Comparison of ENCODE assay signal across 8 cellular contexts in genomic region chr2:30072250-30072842, GRCh38.
DNase-seq lines count a peak whose midpoint lies in the region; ATAC-seq and TF ChIP-seq lines count a peak whose summit lies in the region.

No MANE protein-coding gene starts in this region.

- H3K27ac ChIP-seq in H9 (ENCODE audit: insufficient read length, low read depth, low read length) (no peak overlapping the region), sigmoid colon (no peak overlapping the region)

- H4K8ac ChIP-seq in H9 (replicated peaks; ENCODE audit: insufficient read length, low read depth, low read length) = no peak overlapping the region

- H2BK120ac ChIP-seq in H9 (ENCODE audit: low read depth, low read length, poor library complexity, severe bottlenecking) = no peak overlapping the region

- no peaks in the 10 kb centered on the region for H3K36me3 Mint-ChIP-seq in Caco-2 (ENCODE audit: insufficient read depth, unreplicated experiment)
- H3K36me3 Mint-ChIP-seq in H9 (ENCODE audit: insufficient read depth in 1 of 3, low read depth in 3 of 3) = no peaks in the 10 kb centered on the region

- peaks cover 8% of the 10 kb centered on the region; the same call in 1 of the 2 replicates for H3K4me1 ChIP-seq in Caco-2
- H3K4me1 ChIP-seq in H9 (ENCODE audit: insufficient read depth, low read length) = peaks cover 2% of the 10 kb centered on the region; the same call in 1 of the 2 replicates
- H3K4me1 ChIP-seq in sigmoid colon = no peaks in the 10 kb centered on the region

- H2BK20ac ChIP-seq in H9 (ENCODE audit: low read depth, low read length, poor library complexity, severe bottlenecking) = no peak overlapping the region

- H3K4me1 Mint-ChIP-seq in Caco-2 (ENCODE audit: low read depth, unreplicated experiment) (no peaks in the 10 kb centered on the region), H9 (peaks cover 9 to 16% of the 10 kb centered on the region in 2 experiments)

- DNase-seq in Caco-2 (peak; percentile 71 to 76), H9 (peak; percentile 83), NCI-H1694 (lab: John Stamatoyannopoulos, UW) (peak; percentile 80), SW 1271 (lab: John Stamatoyannopoulos, UW) (peak; percentile 57 to 83), amniotic epithelial cell (ENCODE audit: low read depth) (peak; percentile 62), left ventricle myocardium superior (peak; percentile 45), sigmoid colon (peak; percentile 72)

- H3K4me3 ChIP-seq in Caco-2 (ENCODE audit: low read depth, low read length) (no peak overlapping the region), sigmoid colon (no peak overlapping the region)

- H3K14ac ChIP-seq in H9 (ENCODE audit: insufficient read depth, low read length) = no peak overlapping the region

- no peak overlapping the region for H4K91ac ChIP-seq in H9 (ENCODE audit: insufficient read length, low read depth, low read length)

- no peak overlapping the region for H3K56ac ChIP-seq in H9 (ENCODE audit: insufficient read length, low read depth, low read length)

- no peak overlapping the region for H2AK5ac ChIP-seq in H9 (ENCODE audit: insufficient read length, low read length)

- H3K9me3 Mint-ChIP-seq in Caco-2 (ENCODE audit: unreplicated experiment) (no peaks in the 10 kb centered on the region), H9 (no peaks in the 10 kb centered on the region)

- no peak for TF ChIP-seq EP300 in sigmoid colon (IDR thresholded peaks at IDR 0.05)

- TF ChIP-seq CTCF in Caco-2 (IDR thresholded peaks at IDR 0.05; ENCODE audit: insufficient read depth in 1 of 2, low read depth in 1 of 2, low read length in 1 of 2, severe bottlenecking in 1 of 2, unreplicated experiment in 1 of 2) (peak; percentile 79 to 81), H9 (conservative IDR thresholded peaks at IDR 0.05) (peak; percentile 89), sigmoid colon (IDR thresholded peaks at IDR 0.05) (peak; percentile 39 to 61 (median 44))

- ATAC-seq in left ventricle myocardium superior (peak; percentile 90), GM18873 (IDR thresholded peaks at IDR 0.05; ENCODE audit: low FRiP score, unreplicated experiment) (no peak)

- H3K18ac ChIP-seq in H9 (ENCODE audit: insufficient read length, low read depth, low read length) = no peak overlapping the region

- H2AFZ ChIP-seq in H9 (ENCODE audit: low read length) = no peak overlapping the region

- WGBS in H9 (ENCODE audit: extremely low coverage, insufficient read length, low lambda C conversion rate) = no CpG with 5 or more reads among the region's 10 CpGs
- 23% methylated on average over 10 of the region's 10 CpGs for WGBS in sigmoid colon, 2 donors

- no peak overlapping the region for H3T11ph ChIP-seq in H9 (ENCODE audit: low read length)

- no peak overlapping the region for H2BK15ac ChIP-seq in H9 (ENCODE audit: low read depth, low read length)

- no peak overlapping the region for H2BK12ac ChIP-seq in H9 (ENCODE audit: insufficient read length, low read depth, low read length)

- H3K27me3 Mint-ChIP-seq in Caco-2 (ENCODE audit: insufficient read depth, unreplicated experiment) (peaks cover 32% of the 10 kb centered on the region), H9 (ENCODE audit: low read depth) (peaks cover 12% of the 10 kb centered on the region)

- TF ChIP-seq POLR2A in sigmoid colon (IDR thresholded peaks at IDR 0.05) = no peak

- H3K23ac ChIP-seq in H9 (ENCODE audit: insufficient read length, low read depth, low read length) = no peak overlapping the region

- no peaks in the 10 kb centered on the region for H3K23me2 ChIP-seq in H9 (ENCODE audit: insufficient read length, low read depth, low read length, poor library complexity, severe bottlenecking)

- no peaks in the 10 kb centered on the region for H3K79me1 ChIP-seq in H9 (ENCODE audit: insufficient read depth, low read depth, low read length, poor library complexity, severe bottlenecking)

- H3K27ac Mint-ChIP-seq in Caco-2 (ENCODE audit: unreplicated experiment) (no peak overlapping the region), H9 (peak overlapping the region in 1 of 3 experiments; percentile 56; a peak in 1 of 7 replicates)

- no peaks in the 10 kb centered on the region for H3K36me3 ChIP-seq in Caco-2 (ENCODE audit: control insufficient read depth, insufficient read depth, low read length)
- no peaks in the 10 kb centered on the region for H3K36me3 ChIP-seq in sigmoid colon

- no TSS peak for BruUV-seq in Caco-2 (replicated peaks; lab: Mats Ljungman, UMichigan)

- POLR2A ChIA-PET in Caco-2 (lab: Charles Lee) = interaction anchor here (0.5 kb wide), 1 partner anchor 652 kb away, joined by 6 read pairs; no protein-coding TSS in a partner anchor

- H3K4me3 Mint-ChIP-seq in Caco-2 (ENCODE audit: unreplicated experiment) (no peak overlapping the region), H9 (no peak overlapping the region)

- H3K27me3 ChIP-seq in Caco-2 (replicated peaks; ENCODE audit: control insufficient read depth, insufficient read depth, low read length) = no peaks in the 10 kb centered on the region; the same call in 1 of the 2 replicates
- no peaks in the 10 kb centered on the region for H3K27me3 ChIP-seq in H9 (ENCODE audit: insufficient read depth, low read length)
- H3K27me3 ChIP-seq in sigmoid colon = peaks cover 0 to 7% (median 7%) of the 10 kb centered on the region in 3 donors

- H3K9me3 ChIP-seq in Caco-2 (no peaks in the 10 kb centered on the region), H9 (ENCODE audit: control insufficient read depth, low read depth, low read length) (no peaks in the 10 kb centered on the region), sigmoid colon (no peaks in the 10 kb centered on the region)

- no peak overlapping the region for H2BK5ac ChIP-seq in H9 (ENCODE audit: insufficient read length, low read length)

- no peak overlapping the region for H4K5ac ChIP-seq in H9 (ENCODE audit: insufficient read length, low read depth, low read length)

- intact Hi-C loops in Caco-2 (cut with micrococcal nuclease; ENCODE audit: unreplicated experiment) = loop anchor here (1.0 kb wide), 1 partner anchor 149 kb away; no protein-coding TSS in a partner anchor
- intact Hi-C loops in left ventricle myocardium superior (cut with micrococcal nuclease) = no loop called here
- intact Hi-C loops in sigmoid colon (cut with DNase I) = loop anchor here (2.0 to 10.0 kb wide), 2 partner anchors 150 to 1248 kb away; no protein-coding TSS in a partner anchor

- H3K4ac ChIP-seq in H9 (ENCODE audit: low read depth, low read length) = no peak overlapping the region

- no peak overlapping the region for H3K4me2 ChIP-seq in H9 (ENCODE audit: insufficient read depth, insufficient read length, low read length)

- no peaks in the 10 kb centered on the region for H4K20me1 ChIP-seq in H9 (ENCODE audit: control insufficient read depth, insufficient read depth, insufficient read length)

- CTCF ChIA-PET in Caco-2 (lab: Charles Lee) = interaction anchor here (0.8 to 1.2 kb wide), 2 partner anchors 48 to 149 kb away, joined by 3 to 19 read pairs; no protein-coding TSS in a partner anchor

- H3K9ac ChIP-seq in H9 (ENCODE audit: extremely low read depth, insufficient read length, low read length) = no peak overlapping the region

- H3K79me2 ChIP-seq in H9 (ENCODE audit: insufficient read depth, low read length) = no peaks in the 10 kb centered on the region
